Comparison of ENCODE assay signal across 29 cellular contexts in the genomic region with DNA sequence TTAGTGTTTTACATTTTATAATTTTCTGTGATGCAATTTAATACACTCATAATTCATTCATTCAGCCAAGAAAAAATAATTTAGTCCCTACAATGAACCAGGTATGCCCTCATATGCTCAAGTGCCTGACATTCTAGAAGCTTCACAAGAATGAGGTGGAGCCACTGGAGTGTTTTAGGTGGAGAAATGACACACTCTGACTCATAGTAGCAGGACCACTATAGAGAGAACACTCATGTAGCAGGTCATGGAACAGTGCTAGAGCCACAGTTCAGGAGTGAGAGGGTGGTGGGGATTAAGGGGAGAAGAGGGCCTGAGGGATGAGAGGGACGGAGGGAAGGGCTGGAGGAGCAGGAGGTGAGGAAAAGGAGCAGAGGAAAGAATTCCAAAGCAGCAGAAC. TPM values are rescaled to one million over a fixed set of nuclear protein-coding genes. Genes with fewer than 3 reads are reported as not detected.
A peak's percentile ranks its signal among the peaks of the same experiment; 100 is the strongest.
DNase-seq lines count a peak whose midpoint lies in the region; ATAC-seq and TF ChIP-seq lines count a peak whose summit lies in the region.
"Had no signal": no experiment of that assay in that cellular context is flagged by ENCODE, and none has a peak within 500 bp of the region (broad histone marks: within the 10 kb centered on the region; RNA-seq: fewer than 3 reads in every experiment).

No MANE protein-coding gene starts in this region.

- TF ChIP-seq CTCF in mammary epithelial cell (conservative IDR thresholded peaks at IDR 0.05 in 1 of 2, IDR thresholded peaks at IDR 0.05 in 1 of 2; ENCODE audit: extremely low read depth in 1 of 2, insufficient read depth in 1 of 2, low read depth in 1 of 2, low read length in 2 of 2) (no peak), MCF 10A (IDR thresholded peaks at IDR 0.05; ENCODE audit: unreplicated experiment) (no peak), GM10266 (IDR thresholded peaks at IDR 0.05; ENCODE audit: control insufficient read depth, insufficient read depth, low read depth, missing control alignments) (no peak)

- POLR2A ChIA-PET in MCF 10A (lab: Yijun Ruan, JAX), result interaction anchor here (0.6 kb wide), 1 partner anchor 24 kb away, joined by 3 read pairs; no protein-coding TSS in a partner anchor
- POLR2A ChIA-PET in activated CD4-positive, alpha-beta memory T cell treated with anti-CD3 and anti-CD28 coated beads, Interleukin-2, amount 10 ng/mL, durations not matched to agents 7 days and 5 days (lab: Charles Lee), result no interaction called here
- POLR2A ChIA-PET in naive thymus-derived CD8-positive, alpha-beta T cell (lab: Charles Lee), result interaction anchor here (0.8 kb wide), 1 partner anchor 29 kb away, joined by 3 read pairs; no protein-coding TSS in a partner anchor

- ATAC-seq in naive thymus-derived CD8-positive, alpha-beta T cell, result no peak
- no peak for ATAC-seq in HG03342 (IDR thresholded peaks at IDR 0.05; ENCODE audit: unreplicated experiment)
- ATAC-seq: heart left ventricle; left colon; naive thymus-derived CD4-positive, alpha-beta T cell had no signal

- no peaks in the 10 kb centered on the region for H3K79me2 ChIP-seq in mammary epithelial cell (ENCODE audit: insufficient read depth, low read length)

- H3K27ac ChIP-seq in mammary epithelial cell (ENCODE audit: insufficient read depth, low read depth, low read length), result no peak overlapping the region
- H3K27ac ChIP-seq: heart left ventricle, HL-60, suprapubic skin, vagina had no signal

- H3K36me3 Mint-ChIP-seq in MCF 10A (ENCODE audit: insufficient read depth, unreplicated experiment), result no peaks in the 10 kb centered on the region
- no peaks in the 10 kb centered on the region for H3K36me3 Mint-ChIP-seq in activated CD4-positive, alpha-beta memory T cell treated with anti-CD3 and anti-CD28 coated beads, Interleukin-2, amount 10 ng/mL, durations not matched to agents 7 days and 5 days (ENCODE audit: low read depth)
- H3K36me3 Mint-ChIP-seq in naive thymus-derived CD8-positive, alpha-beta T cell, result peaks cover 0 to 2% (median 0%) of the 10 kb centered on the region in 3 donors
- H3K36me3 Mint-ChIP-seq: activated naive CD4-positive, alpha-beta T cell treated with anti-CD3 and anti-CD28 coated beads, Interleukin-2, amount 50 U/mL, for 24 hours; naive thymus-derived CD4-positive, alpha-beta T cell had no signal

- no peak overlapping the region for H2AFZ ChIP-seq in mammary epithelial cell (ENCODE audit: low read depth, low read length)

- in situ Hi-C loops in mammary epithelial cell (cut with MboI; ENCODE audit: low sequenced_read_pairs in 2 of 2), result loop anchor here (10.0 to 25.0 kb wide), 2 partner anchors 81 to 336 kb away; partner anchors contain the start of genes TRIM10 (in 1 of the 2) and TRIM15 (in 1 of the 2)

- dilution Hi-C loops in mammary epithelial cell (cut with HindIII; ENCODE audit: low sequenced_read_pairs), result no loop called here

- DNase-seq in mammary epithelial cell (peak; percentile 70), MCF 10A (ENCODE audit: unreplicated experiment) (no peak), RPMI7951 (ENCODE audit: low read depth) (peak; percentile 31), glomerular visceral epithelial cell (ENCODE audit: extremely low spot score) (peak; percentile 17), GM10266 (ENCODE audit: extremely low spot score) (no peak)
- no peak for DNase-seq in activated CD4-positive, alpha-beta memory T cell treated with anti-CD3 and anti-CD28 coated beads, Interleukin-2, amount 10 ng/mL, durations not matched to agents 7 days and 5 days
- no peak for DNase-seq in naive thymus-derived CD8-positive, alpha-beta T cell
- DNase-seq: activated CD8-positive, alpha-beta memory T cell treated with anti-CD3 and anti-CD28 coated beads for 24 hours; C1 segment of cervical spinal cord; Caco-2; dermis blood vessel endothelial cell; heart left ventricle; left colon; naive thymus-derived CD4-positive, alpha-beta T cell; NCI-H1092; NCI-H1930; NCI-H69; occipital lobe; small intestine; stimulated activated CD4-positive, alpha-beta T cell treated with anti-CD3 and anti-CD28 coated beads, Interleukin-1b, Interleukin-23, amount 100 ng/mL, for 48 hours; T1000 had no signal

- no peaks in the 10 kb centered on the region for H3K36me3 ChIP-seq in mammary epithelial cell (ENCODE audit: insufficient read depth, low read length)
- H3K36me3 ChIP-seq: HAP-1, heart left ventricle, suprapubic skin, vagina had no signal

- H3K27me3 Mint-ChIP-seq in MCF 10A (ENCODE audit: insufficient read depth, unreplicated experiment), result no peaks in the 10 kb centered on the region
- peaks cover 77% of the 10 kb centered on the region for H3K27me3 Mint-ChIP-seq in activated CD4-positive, alpha-beta memory T cell treated with anti-CD3 and anti-CD28 coated beads, Interleukin-2, amount 10 ng/mL, durations not matched to agents 7 days and 5 days
- H3K27me3 Mint-ChIP-seq in naive thymus-derived CD8-positive, alpha-beta T cell, result peaks cover 28 to 68% (median 44%) of the 10 kb centered on the region in 5 donors

- no peak overlapping the region for H3K4me3 Mint-ChIP-seq in MCF 10A (ENCODE audit: unreplicated experiment)
- H3K4me3 Mint-ChIP-seq in activated CD4-positive, alpha-beta memory T cell treated with anti-CD3 and anti-CD28 coated beads, Interleukin-2, amount 10 ng/mL, durations not matched to agents 7 days and 5 days, result no peak overlapping the region
- peak overlapping the region in 1 of 10 donors; percentile 1 for H3K4me3 Mint-ChIP-seq in naive thymus-derived CD8-positive, alpha-beta T cell

- H3K4me1 Mint-ChIP-seq in MCF 10A (ENCODE audit: insufficient read depth, unreplicated experiment), result peaks cover 8% of the 10 kb centered on the region
- H3K4me1 Mint-ChIP-seq in activated CD4-positive, alpha-beta memory T cell treated with anti-CD3 and anti-CD28 coated beads, Interleukin-2, amount 10 ng/mL, durations not matched to agents 7 days and 5 days, result peaks cover 9% of the 10 kb centered on the region
- H3K4me1 Mint-ChIP-seq in naive thymus-derived CD8-positive, alpha-beta T cell, result peaks cover 0 to 21% (median 10%) of the 10 kb centered on the region in 4 donors
- H3K4me1 Mint-ChIP-seq: central memory CD8-positive, alpha-beta T cell had no signal

- 50% methylated on average over 1 of the region's 1 CpG for WGBS in mammary epithelial cell (ENCODE audit: low coverage, missing lambda C conversion rate)

- peaks cover 2% of the 10 kb centered on the region for H3K27me3 ChIP-seq in mammary epithelial cell (ENCODE audit: insufficient read depth, low read length)
- H3K27me3 ChIP-seq: vagina had no signal

- intact Hi-C loops in mammary epithelial cell (cut with micrococcal nuclease) (loop anchor here (2.0 kb wide), 1 partner anchor 29 kb away; no protein-coding TSS in a partner anchor), MCF 10A (cut with micrococcal nuclease) (no loop called here)

- no peak overlapping the region for H3K9ac ChIP-seq in mammary epithelial cell (ENCODE audit: insufficient read depth, low read length)

- H4K20me1 ChIP-seq in mammary epithelial cell (ENCODE audit: insufficient read depth, low read length), result no peaks in the 10 kb centered on the region

- CTCF ChIA-PET in mammary epithelial cell (lab: Charles Lee; ENCODE audit: low non-redundant PET), result interaction anchor here (0.6 kb wide), 1 partner anchor 130 kb away, joined by 3 read pairs; no protein-coding TSS in a partner anchor
- CTCF ChIA-PET in MCF 10A (lab: Yijun Ruan, JAX), result interaction anchor here (1.0 kb wide), 1 partner anchor 9 kb away, joined by 6 read pairs; no protein-coding TSS in a partner anchor
- CTCF ChIA-PET in activated CD4-positive, alpha-beta memory T cell treated with anti-CD3 and anti-CD28 coated beads, Interleukin-2, amount 10 ng/mL, durations not matched to agents 7 days and 5 days (lab: Charles Lee), result interaction anchor here (1.2 kb wide), 1 partner anchor 120 kb away, joined by 3 read pairs; no protein-coding TSS in a partner anchor

- no peaks in the 10 kb centered on the region for H3K9me3 ChIP-seq in mammary epithelial cell (replicated peaks; ENCODE audit: insufficient read depth, low read length)
- H3K9me3 ChIP-seq: Caco-2, HAP-1, heart left ventricle, suprapubic skin, vagina had no signal

- BruUV-seq in mammary epithelial cell (replicated peaks; lab: Mats Ljungman, UMichigan) (no TSS peak), MCF 10A (replicated peaks; lab: Mats Ljungman, UMichigan) (no TSS peak)

- H3K4me3 ChIP-seq in mammary epithelial cell (replicated peaks in 1 of 3; ENCODE audit: insufficient read depth in 1 of 3, low read depth in 2 of 3, low read length in 3 of 3), result no peak overlapping the region
- H3K4me3 ChIP-seq: HAP-1, heart left ventricle, suprapubic skin, vagina had no signal

- no peaks in the 10 kb centered on the region for H3K9me3 Mint-ChIP-seq in MCF 10A (ENCODE audit: unreplicated experiment)
- no peaks in the 10 kb centered on the region for H3K9me3 Mint-ChIP-seq in activated CD4-positive, alpha-beta memory T cell treated with anti-CD3 and anti-CD28 coated beads, Interleukin-2, amount 10 ng/mL, durations not matched to agents 7 days and 5 days
- no peaks in the 10 kb centered on the region for H3K9me3 Mint-ChIP-seq in naive thymus-derived CD8-positive, alpha-beta T cell
- H3K9me3 Mint-ChIP-seq: activated naive CD4-positive, alpha-beta T cell treated with anti-CD3 and anti-CD28 coated beads, Interleukin-2, amount 50 U/mL, for 24 hours; central memory CD8-positive, alpha-beta T cell had no signal

- H3K4me1 ChIP-seq in mammary epithelial cell (ENCODE audit: insufficient read depth, low read length), result peaks cover 17% of the 10 kb centered on the region
- H3K4me1 ChIP-seq: Caco-2, HAP-1 had no signal

- no peak overlapping the region for H3K27ac Mint-ChIP-seq in MCF 10A (ENCODE audit: low read depth, unreplicated experiment)
- H3K27ac Mint-ChIP-seq in activated CD4-positive, alpha-beta memory T cell treated with anti-CD3 and anti-CD28 coated beads, Interleukin-2, amount 10 ng/mL, durations not matched to agents 7 days and 5 days, result no peak overlapping the region
- H3K27ac Mint-ChIP-seq in naive thymus-derived CD8-positive, alpha-beta T cell, result no peak overlapping the region
- H3K27ac Mint-ChIP-seq: activated naive CD4-positive, alpha-beta T cell treated with anti-CD3 and anti-CD28 coated beads, Interleukin-2, amount 50 U/mL, for 24 hours; naive thymus-derived CD4-positive, alpha-beta T cell had no signal

- no peak overlapping the region for H3K4me2 ChIP-seq in mammary epithelial cell (ENCODE audit: insufficient read depth, low read depth, low read length)

RNA-seq across cellular contexts. Expression of gene HLA-G, which starts 1.4 kb away (rescaled TPM):
- under 1 TPM in 1 of 2 donors, not detected in 1; 0.33 TPM for total RNA-seq in mammary epithelial cell
- polyA plus RNA-seq in mammary epithelial cell, result 2.7 TPM
- not detected for polyA minus RNA-seq in mammary epithelial cell
- total RNA-seq in MCF 10A (2022), result not detected in 2 replicates
- not detected in 2 replicates for total RNA-seq in RPMI7951 (2014; rRNA removed; shearing (Covaris generic))
- under 1 TPM in 1 of 2 experiments, not detected in 1; 0.15 TPM for total RNA-seq in activated CD4-positive, alpha-beta memory T cell treated with anti-CD3 and anti-CD28 coated beads, Interleukin-2, amount 10 ng/mL, durations not matched to agents 7 days and 5 days
- total RNA-seq in naive thymus-derived CD8-positive, alpha-beta T cell, result 1 to 10 TPM in 1 of 2 experiments, under 1 TPM in 1; 0.75 to 1.4 TPM
- 1 to 10 TPM; 1.1 to 1.9 (median 1.6) TPM for polyA plus RNA-seq in naive thymus-derived CD8-positive, alpha-beta T cell
- total RNA-seq: Caco-2, dermis blood vessel endothelial cell, mesenteric fat pad, occipital lobe, vagina had no signal

Comparison
In these comparisons a context has a peak if more than half of its experiments do, and no peak if none do; other contexts are left out.
1. DNase-seq: peak in mammary epithelial cell (single experiment), RPMI7951 (single experiment) and glomerular visceral epithelial cell (single experiment); none in MCF 10A (single experiment), activated CD4-positive, alpha-beta memory T cell treated with anti-CD3 and anti-CD28 coated beads, Interleukin-2, amount 10 ng/mL, durations not matched to agents 7 days and 5 days (single experiment), naive thymus-derived CD8-positive, alpha-beta T cell (0 of 10) and GM10266 (single experiment).